Comparison of ENCODE assay signal across 1 cellular context in the genomic region with DNA sequence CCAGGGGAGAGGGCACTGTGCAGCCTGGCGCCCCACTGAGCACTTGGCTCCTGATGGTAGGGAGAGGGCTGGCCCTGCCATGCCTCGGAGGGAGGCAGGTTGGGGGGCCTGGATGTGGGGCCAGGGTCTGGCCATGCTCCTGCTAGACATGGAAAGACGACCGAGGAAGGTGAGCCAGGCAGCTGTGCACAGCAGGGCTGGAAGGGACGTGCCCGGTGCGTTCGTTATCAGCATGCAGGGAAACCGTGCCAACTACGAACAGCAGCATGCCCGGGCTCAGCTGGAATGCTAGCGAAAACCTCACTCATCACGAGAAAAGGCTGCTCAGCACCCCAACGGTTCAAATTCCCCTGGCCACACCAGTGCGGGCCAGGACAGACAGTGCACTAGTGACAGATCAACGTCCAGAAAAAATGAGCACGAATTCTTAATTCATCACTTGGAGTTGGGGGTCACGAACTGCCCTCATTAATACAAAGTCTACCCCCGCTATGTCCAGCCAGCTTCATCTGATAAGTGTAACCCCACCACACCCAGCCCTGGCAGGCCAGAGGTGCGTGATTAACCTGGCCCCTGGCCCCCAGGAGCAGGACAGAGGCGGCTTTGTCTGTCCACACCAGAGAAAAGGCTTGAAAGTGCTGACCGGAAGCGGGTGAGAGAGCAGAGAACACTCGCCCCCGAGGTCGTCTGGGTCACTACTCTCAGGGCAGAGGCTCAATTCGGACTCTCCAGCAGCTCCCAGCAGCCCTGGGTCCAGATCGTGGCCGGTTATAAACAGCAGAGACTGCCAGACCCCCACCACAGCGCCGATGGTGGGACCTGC.
TF ChIP-seq lines count a peak whose summit lies in the region.

No MANE protein-coding gene starts in this region.

TF ChIP-seq in HepG2, 621 proteins besides CTCF, POLR2A, EP300 and RAD21 (continued from another document and continues in another):
- TF ChIP-seq, protein P1, sequence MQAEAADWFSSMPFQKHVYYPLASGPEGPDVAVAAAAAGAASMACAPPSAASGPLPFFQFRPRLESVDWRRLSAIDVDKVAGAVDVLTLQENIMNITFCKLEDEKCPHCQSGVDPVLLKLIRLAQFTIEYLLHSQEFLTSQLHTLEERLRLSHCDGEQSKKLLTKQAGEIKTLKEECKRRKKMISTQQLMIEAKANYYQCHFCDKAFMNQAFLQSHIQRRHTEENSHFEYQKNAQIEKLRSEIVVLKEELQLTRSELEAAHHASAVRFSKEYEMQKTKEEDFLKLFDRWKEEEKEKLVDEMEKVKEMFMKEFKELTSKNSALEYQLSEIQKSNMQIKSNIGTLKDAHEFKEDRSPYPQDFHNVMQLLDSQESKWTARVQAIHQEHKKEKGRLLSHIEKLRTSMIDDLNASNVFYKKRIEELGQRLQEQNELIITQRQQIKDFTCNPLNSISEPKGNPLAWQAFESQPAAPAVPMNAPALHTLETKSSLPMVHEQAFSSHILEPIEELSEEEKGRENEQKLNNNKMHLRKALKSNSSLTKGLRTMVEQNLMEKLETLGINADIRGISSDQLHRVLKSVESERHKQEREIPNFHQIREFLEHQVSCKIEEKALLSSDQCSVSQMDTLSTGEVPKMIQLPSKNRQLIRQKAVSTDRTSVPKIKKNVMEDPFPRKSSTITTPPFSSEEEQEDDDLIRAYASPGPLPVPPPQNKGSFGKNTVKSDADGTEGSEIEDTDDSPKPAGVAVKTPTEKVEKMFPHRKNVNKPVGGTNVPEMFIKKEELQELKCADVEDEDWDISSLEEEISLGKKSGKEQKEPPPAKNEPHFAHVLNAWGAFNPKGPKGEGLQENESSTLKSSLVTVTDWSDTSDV (CRISPR knock-in tag; IDR thresholded peaks at IDR 0.05) = no peak
- TF ChIP-seq ZNF816 (CRISPR knock-in tag; IDR thresholded peaks at IDR 0.05; ENCODE audit: borderline replicate concordance) (peak; percentile 72; the same call in 1 of the 2 replicates), ELF4 (CRISPR knock-in tag; IDR thresholded peaks at IDR 0.05; ENCODE audit: borderline replicate concordance) (0 out of 2 replicates have a peak, but pooled peaks have one; percentile 40), ZNF260 (CRISPR knock-in tag; IDR thresholded peaks at IDR 0.05; ENCODE audit: borderline replicate concordance, low read depth) (no peak), GATAD1 (CRISPR knock-in tag; IDR thresholded peaks at IDR 0.05) (peak; percentile 57; the same call in 1 of the 2 replicates), ZFP90 (CRISPR knock-in tag; IDR thresholded peaks at IDR 0.05; ENCODE audit: borderline replicate concordance) (peak; percentile 40; the same call in 1 of the 2 replicates), HNRNPK (IDR thresholded peaks at IDR 0.05; ENCODE audit: low read depth, low read length, poor library complexity, severe bottlenecking) (no peak), ZZZ3 (CRISPR knock-in tag; IDR thresholded peaks at IDR 0.05; ENCODE audit: borderline replicate concordance) (no peak; the same call in 1 of the 2 replicates), ZNF777 (CRISPR knock-in tag; IDR thresholded peaks at IDR 0.05) (peak; percentile 5; the same call in 1 of the 2 replicates), ZNF235 (CRISPR knock-in tag; IDR thresholded peaks at IDR 0.05; ENCODE audit: borderline replicate concordance) (no peak), CBX2 (IDR thresholded peaks at IDR 0.05; ENCODE audit: low read depth, low read length) (no peak), CBX2 (CRISPR knock-in tag; IDR thresholded peaks at IDR 0.05; ENCODE audit: low read depth) (peak; percentile 75; the same call in 1 of the 2 replicates), ZNF556 (CRISPR knock-in tag; IDR thresholded peaks at IDR 0.05; ENCODE audit: borderline replicate concordance) (peak; percentile 87), ZBTB42 (CRISPR knock-in tag; IDR thresholded peaks at IDR 0.05) (no peak; the same call in 1 of the 2 replicates), ZNF792 (CRISPR knock-in tag; IDR thresholded peaks at IDR 0.05) (no peak), ZSCAN30 (CRISPR knock-in tag; IDR thresholded peaks at IDR 0.05) (no peak), RXRA (CRISPR knock-in tag; IDR thresholded peaks at IDR 0.05) (peak; percentile 96; the same call in 1 of the 2 replicates), HNF4G (IDR thresholded peaks at IDR 0.05; ENCODE audit: borderline replicate concordance, low read depth, low read length) (peak; percentile 70), HNF4G (CRISPR knock-in tag; IDR thresholded peaks at IDR 0.05; ENCODE audit: borderline replicate concordance, low read depth) (peak; percentile 90; the same call in 1 of the 2 replicates), FOXP1 (IDR thresholded peaks at IDR 0.05) (no peak), FOXP1 (CRISPR knock-in tag; IDR thresholded peaks at IDR 0.05) (peak; percentile 48; the same call in 1 of the 2 replicates), NAIF1 (CRISPR knock-in tag; IDR thresholded peaks at IDR 0.05; ENCODE audit: borderline replicate concordance) (no peak; the same call in 1 of the 2 replicates), ZNF773 (CRISPR knock-in tag; IDR thresholded peaks at IDR 0.05; ENCODE audit: borderline replicate concordance) (no peak), ARID2 (CRISPR knock-in tag; IDR thresholded peaks at IDR 0.05; ENCODE audit: borderline replicate concordance) (0 out of 2 replicates have a peak, but pooled peaks have one; percentile 55), CCDC6 (CRISPR knock-in tag; IDR thresholded peaks at IDR 0.05) (no peak), SOX13 (IDR thresholded peaks at IDR 0.05) (no peak), SOX13 (CRISPR knock-in tag; conservative IDR thresholded peaks at IDR 0.05 in 1 of 2, IDR thresholded peaks at IDR 0.05 in 1 of 2) (peak in 1 of 2 experiments; percentile 92; a peak in 2 of 4 replicates), KLF16 (CRISPR knock-in tag; IDR thresholded peaks at IDR 0.05) (peak in 1 of 2 experiments; percentile 69; a peak in 1 of 4 replicates), MBD4 (IDR thresholded peaks at IDR 0.05; ENCODE audit: borderline replicate concordance, low read length) (no peak), DMAP1 (CRISPR knock-in tag; IDR thresholded peaks at IDR 0.05) (0 out of 2 replicates have a peak, but pooled peaks have one; percentile 35), ATF7 (IDR thresholded peaks at IDR 0.05) (no peak), ATF7 (CRISPR knock-in tag; IDR thresholded peaks at IDR 0.05) (peak; percentile 74; the same call in 1 of the 2 replicates), ZC3H13 (CRISPR knock-in tag; IDR thresholded peaks at IDR 0.05) (no peak; the same call in 1 of the 2 replicates), RFXAP (CRISPR knock-in tag; IDR thresholded peaks at IDR 0.05; ENCODE audit: borderline replicate concordance) (peak; percentile 46; the same call in 1 of the 2 replicates), ZNF10 (CRISPR knock-in tag; IDR thresholded peaks at IDR 0.05; ENCODE audit: borderline replicate concordance, low read depth) (no peak), ZNF7 (CRISPR knock-in tag; IDR thresholded peaks at IDR 0.05) (no peak), ATF1 (CRISPR knock-in tag; IDR thresholded peaks at IDR 0.05) (no peak), ZNF282 (IDR thresholded peaks at IDR 0.05; ENCODE audit: partially characterized antibody) (no peak), ZNF430 (CRISPR knock-in tag; IDR thresholded peaks at IDR 0.05) (no peak), MAFF (IDR thresholded peaks at IDR 0.05; ENCODE audit: low read depth, low read length) (0 out of 2 replicates have a peak, but pooled peaks have one; percentile 0), KLF12 (CRISPR knock-in tag; IDR thresholded peaks at IDR 0.05; ENCODE audit: borderline replicate concordance) (0 out of 2 replicates have a peak, but pooled peaks have one; percentile 45), PHF20 (CRISPR knock-in tag; IDR thresholded peaks at IDR 0.05) (no peak), TARDBP (CRISPR knock-in tag; IDR thresholded peaks at IDR 0.05) (peak; percentile 93), XRCC5 (optimal IDR thresholded peaks at IDR 0.05; ENCODE audit: low read length) (peak; percentile 43), ZKSCAN8 (CRISPR knock-in tag; IDR thresholded peaks at IDR 0.05; ENCODE audit: borderline replicate concordance) (peak; percentile 80), JARID2 (CRISPR knock-in tag; IDR thresholded peaks at IDR 0.05; ENCODE audit: insufficient replicate concordance) (no peak), FOXK2 (IDR thresholded peaks at IDR 0.05) (no peak), ZFP41 (CRISPR knock-in tag; IDR thresholded peaks at IDR 0.05; ENCODE audit: borderline replicate concordance) (no peak), PPARG (CRISPR knock-in tag; conservative IDR thresholded peaks at IDR 0.05) (peak; percentile 96), TAF1 (CRISPR knock-in tag; IDR thresholded peaks at IDR 0.05) (no peak), KLF6 (CRISPR knock-in tag; IDR thresholded peaks at IDR 0.05) (no peak), BCL6 (CRISPR knock-in tag; IDR thresholded peaks at IDR 0.05) (peak; percentile 74), ZNF598 (CRISPR knock-in tag; IDR thresholded peaks at IDR 0.05; ENCODE audit: borderline replicate concordance) (no peak; the same call in 1 of the 2 replicates)
- TF ChIP-seq, protein P2, sequence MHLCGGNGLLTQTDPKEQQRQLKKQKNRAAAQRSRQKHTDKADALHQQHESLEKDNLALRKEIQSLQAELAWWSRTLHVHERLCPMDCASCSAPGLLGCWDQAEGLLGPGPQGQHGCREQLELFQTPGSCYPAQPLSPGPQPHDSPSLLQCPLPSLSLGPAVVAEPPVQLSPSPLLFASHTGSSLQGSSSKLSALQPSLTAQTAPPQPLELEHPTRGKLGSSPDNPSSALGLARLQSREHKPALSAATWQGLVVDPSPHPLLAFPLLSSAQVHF (CRISPR knock-in tag; IDR thresholded peaks at IDR 0.05) = peak; percentile 51; the same call in 1 of the 2 replicates
- TF ChIP-seq, protein P3, sequence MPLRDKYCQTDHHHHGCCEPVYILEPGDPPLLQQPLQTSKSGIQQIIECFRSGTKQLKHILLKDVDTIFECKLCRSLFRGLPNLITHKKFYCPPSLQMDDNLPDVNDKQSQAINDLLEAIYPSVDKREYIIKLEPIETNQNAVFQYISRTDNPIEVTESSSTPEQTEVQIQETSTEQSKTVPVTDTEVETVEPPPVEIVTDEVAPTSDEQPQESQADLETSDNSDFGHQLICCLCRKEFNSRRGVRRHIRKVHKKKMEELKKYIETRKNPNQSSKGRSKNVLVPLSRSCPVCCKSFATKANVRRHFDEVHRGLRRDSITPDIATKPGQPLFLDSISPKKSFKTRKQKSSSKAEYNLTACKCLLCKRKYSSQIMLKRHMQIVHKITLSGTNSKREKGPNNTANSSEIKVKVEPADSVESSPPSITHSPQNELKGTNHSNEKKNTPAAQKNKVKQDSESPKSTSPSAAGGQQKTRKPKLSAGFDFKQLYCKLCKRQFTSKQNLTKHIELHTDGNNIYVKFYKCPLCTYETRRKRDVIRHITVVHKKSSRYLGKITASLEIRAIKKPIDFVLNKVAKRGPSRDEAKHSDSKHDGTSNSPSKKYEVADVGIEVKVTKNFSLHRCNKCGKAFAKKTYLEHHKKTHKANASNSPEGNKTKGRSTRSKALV (CRISPR knock-in tag; IDR thresholded peaks at IDR 0.05) = no peak
- TF ChIP-seq, protein P4, sequence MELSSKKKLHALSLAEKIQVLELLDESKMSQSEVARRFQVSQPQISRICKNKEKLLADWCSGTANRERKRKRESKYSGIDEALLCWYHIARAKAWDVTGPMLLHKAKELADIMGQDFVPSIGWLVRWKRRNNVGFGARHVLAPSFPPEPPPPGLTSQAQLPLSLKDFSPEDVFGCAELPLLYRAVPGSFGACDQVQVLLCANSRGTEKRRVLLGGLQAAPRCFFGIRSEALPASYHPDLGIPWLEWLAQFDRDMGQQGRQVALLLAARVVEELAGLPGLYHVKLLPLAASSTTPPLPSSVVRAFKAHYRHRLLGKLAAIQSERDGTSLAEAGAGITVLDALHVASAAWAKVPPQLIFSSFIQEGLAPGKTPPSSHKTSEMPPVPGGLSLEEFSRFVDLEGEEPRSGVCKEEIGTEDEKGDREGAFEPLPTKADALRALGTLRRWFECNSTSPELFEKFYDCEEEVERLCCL (CRISPR knock-in tag; IDR thresholded peaks at IDR 0.05; ENCODE audit: borderline replicate concordance) = no peak
- TF ChIP-seq, protein P5, sequence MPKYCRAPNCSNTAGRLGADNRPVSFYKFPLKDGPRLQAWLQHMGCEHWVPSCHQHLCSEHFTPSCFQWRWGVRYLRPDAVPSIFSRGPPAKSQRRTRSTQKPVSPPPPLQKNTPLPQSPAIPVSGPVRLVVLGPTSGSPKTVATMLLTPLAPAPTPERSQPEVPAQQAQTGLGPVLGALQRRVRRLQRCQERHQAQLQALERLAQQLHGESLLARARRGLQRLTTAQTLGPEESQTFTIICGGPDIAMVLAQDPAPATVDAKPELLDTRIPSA (CRISPR knock-in tag; IDR thresholded peaks at IDR 0.05; ENCODE audit: borderline replicate concordance) = no peak
- TF ChIP-seq, protein P6, sequence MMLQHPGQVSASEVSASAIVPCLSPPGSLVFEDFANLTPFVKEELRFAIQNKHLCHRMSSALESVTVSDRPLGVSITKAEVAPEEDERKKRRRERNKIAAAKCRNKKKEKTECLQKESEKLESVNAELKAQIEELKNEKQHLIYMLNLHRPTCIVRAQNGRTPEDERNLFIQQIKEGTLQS (CRISPR knock-in tag; IDR thresholded peaks at IDR 0.05) = no peak
- TF ChIP-seq, protein P7, sequence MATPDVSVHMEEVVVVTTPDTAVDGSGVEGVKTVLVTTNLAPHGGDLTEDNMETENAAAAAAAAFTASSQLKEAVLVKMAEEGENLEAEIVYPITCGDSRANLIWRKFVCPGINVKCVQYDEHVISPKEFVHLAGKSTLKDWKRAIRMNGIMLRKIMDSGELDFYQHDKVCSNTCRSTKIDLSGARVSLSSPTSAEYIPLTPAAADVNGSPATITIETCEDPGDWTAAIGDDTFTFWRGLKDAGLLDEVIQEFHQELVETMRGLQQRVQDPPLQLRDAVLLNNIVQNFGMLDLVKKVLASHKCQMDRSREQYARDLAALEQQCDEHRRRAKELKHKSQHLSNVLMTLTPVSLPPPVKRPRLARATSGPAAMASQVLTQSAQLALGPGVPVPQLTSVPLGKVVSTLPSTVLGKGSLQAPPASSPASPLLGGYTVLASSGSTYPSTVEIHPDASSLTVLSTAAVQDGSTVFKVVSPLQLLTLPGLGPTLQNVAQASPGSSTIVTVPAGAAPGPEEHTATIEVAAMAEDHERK (CRISPR knock-in tag; IDR thresholded peaks at IDR 0.05; ENCODE audit: low read depth) = no peak
- TF ChIP-seq, protein P8, sequence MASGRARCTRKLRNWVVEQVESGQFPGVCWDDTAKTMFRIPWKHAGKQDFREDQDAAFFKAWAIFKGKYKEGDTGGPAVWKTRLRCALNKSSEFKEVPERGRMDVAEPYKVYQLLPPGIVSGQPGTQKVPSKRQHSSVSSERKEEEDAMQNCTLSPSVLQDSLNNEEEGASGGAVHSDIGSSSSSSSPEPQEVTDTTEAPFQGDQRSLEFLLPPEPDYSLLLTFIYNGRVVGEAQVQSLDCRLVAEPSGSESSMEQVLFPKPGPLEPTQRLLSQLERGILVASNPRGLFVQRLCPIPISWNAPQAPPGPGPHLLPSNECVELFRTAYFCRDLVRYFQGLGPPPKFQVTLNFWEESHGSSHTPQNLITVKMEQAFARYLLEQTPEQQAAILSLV (CRISPR knock-in tag; IDR thresholded peaks at IDR 0.05; ENCODE audit: borderline replicate concordance) = 0 out of 2 replicates have a peak, but pooled peaks have one; percentile 56
- TF ChIP-seq, protein P9, sequence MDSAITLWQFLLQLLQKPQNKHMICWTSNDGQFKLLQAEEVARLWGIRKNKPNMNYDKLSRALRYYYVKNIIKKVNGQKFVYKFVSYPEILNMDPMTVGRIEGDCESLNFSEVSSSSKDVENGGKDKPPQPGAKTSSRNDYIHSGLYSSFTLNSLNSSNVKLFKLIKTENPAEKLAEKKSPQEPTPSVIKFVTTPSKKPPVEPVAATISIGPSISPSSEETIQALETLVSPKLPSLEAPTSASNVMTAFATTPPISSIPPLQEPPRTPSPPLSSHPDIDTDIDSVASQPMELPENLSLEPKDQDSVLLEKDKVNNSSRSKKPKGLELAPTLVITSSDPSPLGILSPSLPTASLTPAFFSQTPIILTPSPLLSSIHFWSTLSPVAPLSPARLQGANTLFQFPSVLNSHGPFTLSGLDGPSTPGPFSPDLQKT (CRISPR knock-in tag; IDR thresholded peaks at IDR 0.05; ENCODE audit: borderline replicate concordance) = no peak
